15 cellular contexts compared by ENCODE assay signal in genomic region chr10:111113961-111114830, GRCh38. TPM values are rescaled to one million over a fixed set of nuclear protein-coding genes. Genes with fewer than 3 reads are reported as not detected.
A peak's percentile ranks its signal among the peaks of the same experiment; 100 is the strongest.
DNase-seq lines count a peak whose midpoint lies in the region; ATAC-seq, FAIRE-seq and TF ChIP-seq lines count a peak whose summit lies in the region.
"Had no signal": no experiment of that assay in that cellular context is flagged by ENCODE, and none has a peak within 500 bp of the region (broad histone marks: within the 10 kb centered on the region; RNA-seq: fewer than 3 reads in every experiment).

No MANE protein-coding gene starts in this region.

- no peak for DNase-seq in activated CD4-positive, alpha-beta T cell treated with anti-CD3 and anti-CD28 coated beads, Interleukin-2, amount 10 ng/mL, durations not matched to agents 7 days and 5 days
- no peak for DNase-seq in activated CD4-positive, alpha-beta T cell treated with anti-CD3 and anti-CD28 coated beads for 48 hours
- DNase-seq in RCC 7860 (ENCODE audit: low spot score) = peak; percentile 17
- DNase-seq in endodermal cell = peak; percentile 17
- peak; percentile 43 for DNase-seq in stomach
- DNase-seq in NCI-H748 treated with DMSO at 0.1 percent for 48 hours (lab: John Stamatoyannopoulos, UW) = no peak
- DNase-seq: mammary epithelial cell, NCI-H2081, NCI-H82, SIG-M5 had no signal

- TF ChIP-seq POLR2A in stomach (IDR thresholded peaks at IDR 0.05) = no peak

- ATAC-seq in HG02798 (IDR thresholded peaks at IDR 0.05; ENCODE audit: poor library complexity, unreplicated experiment) (no peak), HG03039 (IDR thresholded peaks at IDR 0.05; ENCODE audit: unreplicated experiment) (no peak)

- H3K4me3 ChIP-seq in endodermal cell (ENCODE audit: low read length) = no peak overlapping the region
- no peak overlapping the region for H3K4me3 ChIP-seq in stomach
- H3K4me3 ChIP-seq: suprapubic skin had no signal

- H3K9me3 ChIP-seq in endodermal cell (ENCODE audit: control insufficient read depth, low read length) (no peaks in the 10 kb centered on the region), stomach (no peaks in the 10 kb centered on the region)
- H3K9me3 ChIP-seq: suprapubic skin had no signal

- H3K4me1 ChIP-seq in endodermal cell (ENCODE audit: control insufficient read depth, insufficient read depth, low read length) (no peaks in the 10 kb centered on the region), stomach (peaks cover 0 to 10% (median 2%) of the 10 kb centered on the region in 4 donors)

- H3K36me3 ChIP-seq in endodermal cell (ENCODE audit: control insufficient read depth, insufficient read depth, low read length) (no peaks in the 10 kb centered on the region), stomach (no peaks in the 10 kb centered on the region)
- H3K36me3 ChIP-seq: suprapubic skin had no signal

- peaks cover 5% of the 10 kb centered on the region for H3K27me3 Mint-ChIP-seq in activated CD4-positive, alpha-beta T cell treated with anti-CD3 and anti-CD28 coated beads, Interleukin-2, amount 10 ng/mL, durations not matched to agents 7 days and 5 days
- H3K27me3 Mint-ChIP-seq in endodermal cell (ENCODE audit: insufficient read depth) = no peaks in the 10 kb centered on the region
- H3K27me3 Mint-ChIP-seq: dendritic cell treated with granulocyte-macrophage colony-stimulating factor and Interleukin-4, amounts not matched to agents 40 ng/mL and 50 ng/mL, for 4 days had no signal

- TF ChIP-seq EP300 in stomach (IDR thresholded peaks at IDR 0.05) = no peak

- peak overlapping the region; percentile 6 for H3K27ac Mint-ChIP-seq in activated CD4-positive, alpha-beta T cell treated with anti-CD3 and anti-CD28 coated beads, Interleukin-2, amount 10 ng/mL, durations not matched to agents 7 days and 5 days
- H3K27ac Mint-ChIP-seq in endodermal cell = no peak overlapping the region
- H3K27ac Mint-ChIP-seq: dendritic cell treated with granulocyte-macrophage colony-stimulating factor and Interleukin-4, amounts not matched to agents 40 ng/mL and 50 ng/mL, for 4 days had no signal

- TF ChIP-seq CTCF in endodermal cell (conservative IDR thresholded peaks at IDR 0.05) = no peak
- no peak for TF ChIP-seq CTCF in stomach (IDR thresholded peaks at IDR 0.05)

- no peak overlapping the region for H3K4me3 Mint-ChIP-seq in activated CD4-positive, alpha-beta T cell treated with anti-CD3 and anti-CD28 coated beads, Interleukin-2, amount 10 ng/mL, durations not matched to agents 7 days and 5 days
- H3K4me3 Mint-ChIP-seq in endodermal cell = no peak overlapping the region
- H3K4me3 Mint-ChIP-seq: dendritic cell treated with granulocyte-macrophage colony-stimulating factor and Interleukin-4, amounts not matched to agents 40 ng/mL and 50 ng/mL, for 4 days had no signal

- peaks cover 12% of the 10 kb centered on the region for H3K4me1 Mint-ChIP-seq in activated CD4-positive, alpha-beta T cell treated with anti-CD3 and anti-CD28 coated beads, Interleukin-2, amount 10 ng/mL, durations not matched to agents 7 days and 5 days
- no peaks in the 10 kb centered on the region for H3K4me1 Mint-ChIP-seq in endodermal cell

- CTCF ChIA-PET in activated CD4-positive, alpha-beta T cell treated with anti-CD3 and anti-CD28 coated beads, Interleukin-2, amount 10 ng/mL, durations not matched to agents 7 days and 5 days (lab: Charles Lee) = interaction anchor here (1.1 kb wide), 1 partner anchor 11 kb away, joined by 3 read pairs; no protein-coding TSS in a partner anchor

- H3K27me3 ChIP-seq in endodermal cell (ENCODE audit: control insufficient read depth, insufficient read depth, low read length, poor library complexity, severe bottlenecking) (peaks cover 4% of the 10 kb centered on the region), stomach (no peaks in the 10 kb centered on the region)
- H3K27me3 ChIP-seq: suprapubic skin had no signal

- FAIRE-seq in RCC 7860 (lab: Jason Lieb, UNC) = no peak

- intact Hi-C loops in stomach (cut with DNase I; ENCODE audit: low total_unique reads) = no loop called here

- POLR2A ChIA-PET in activated CD4-positive, alpha-beta T cell treated with anti-CD3 and anti-CD28 coated beads, Interleukin-2, amount 10 ng/mL, durations not matched to agents 7 days and 5 days (lab: Charles Lee) = no interaction called here

- no peak overlapping the region for H3K9ac ChIP-seq in endodermal cell (ENCODE audit: extremely low read depth, low read length, poor library complexity, severe bottlenecking)

- H3K27ac ChIP-seq in endodermal cell (ENCODE audit: low read depth, low read length) = no peak overlapping the region
- no peak overlapping the region for H3K27ac ChIP-seq in stomach
- H3K27ac ChIP-seq: 22Rv1, suprapubic skin had no signal

- no peaks in the 10 kb centered on the region for H3K36me3 Mint-ChIP-seq in activated CD4-positive, alpha-beta T cell treated with anti-CD3 and anti-CD28 coated beads, Interleukin-2, amount 10 ng/mL, durations not matched to agents 7 days and 5 days (ENCODE audit: low read depth)
- no peaks in the 10 kb centered on the region for H3K36me3 Mint-ChIP-seq in endodermal cell (ENCODE audit: low read depth)

- H3K9me3 Mint-ChIP-seq in activated CD4-positive, alpha-beta T cell treated with anti-CD3 and anti-CD28 coated beads, Interleukin-2, amount 10 ng/mL, durations not matched to agents 7 days and 5 days = peaks cover 2% of the 10 kb centered on the region
- no peaks in the 10 kb centered on the region for H3K9me3 Mint-ChIP-seq in endodermal cell
- H3K9me3 Mint-ChIP-seq: dendritic cell treated with granulocyte-macrophage colony-stimulating factor and Interleukin-4, amounts not matched to agents 40 ng/mL and 50 ng/mL, for 4 days had no signal

- 91% methylated on average over 9 to 13 of the region's 13 CpGs for WGBS in endodermal cell (ENCODE audit: insufficient coverage in 1 of 2, insufficient read length in 1 of 2), 2 experiments
- WGBS in stomach, 5 donors = 70 to 83% (median 80%) methylated on average over 13 of the region's 13 CpGs

RNA-seq across cellular contexts. Expression of gene ADRA2A, which starts 37.4 kb away (rescaled TPM):
- not detected for total RNA-seq in activated CD4-positive, alpha-beta T cell treated with anti-CD3 and anti-CD28 coated beads, Interleukin-2, amount 10 ng/mL, durations not matched to agents 7 days and 5 days
- total RNA-seq in endodermal cell (under 1 TPM in 1 of 2 donors, not detected in 1; 0.13 TPM), stomach (1 to 10 TPM in 2 of 5 donors, under 1 TPM in 2, not detected in 1; 0.58 to 4.9 (median 1.2) TPM)
- 0.53 TPM for polyA plus RNA-seq in endodermal cell (2013, experiment 1 of 2)
- polyA plus RNA-seq in endodermal cell (2013, experiment 2 of 2) = 0.87 TPM
- under 1 TPM; 0.25 to 0.65 (median 0.31) TPM for polyA plus RNA-seq in stomach
- total RNA-seq: mammary epithelial cell had no signal
- polyA plus RNA-seq: mammary epithelial cell had no signal

Comparison
In these comparisons a context has a peak if more than half of its experiments do, and no peak if none do; other contexts are left out.
1. DNase-seq: peak in RCC 7860 (single experiment), endodermal cell (single experiment) and stomach (single experiment); none in activated CD4-positive, alpha-beta T cell treated with anti-CD3 and anti-CD28 coated beads, Interleukin-2, amount 10 ng/mL, durations not matched to agents 7 days and 5 days (single experiment), activated CD4-positive, alpha-beta T cell treated with anti-CD3 and anti-CD28 coated beads for 48 hours (single experiment) and NCI-H748 treated with DMSO at 0.1 percent for 48 hours (single experiment).